8 cellular contexts compared by ENCODE assay signal in genomic region chr6:35601331-35602132, GRCh38.
A peak's percentile ranks its signal among the peaks of the same experiment; 100 is the strongest.
DNase-seq lines count a peak whose midpoint lies in the region; ATAC-seq, FAIRE-seq and TF ChIP-seq lines count a peak whose summit lies in the region.

No MANE protein-coding gene starts in this region.

- intact Hi-C loops in activated naive CD4-positive, alpha-beta T cell treated with anti-CD3 and anti-CD28 coated beads for 36 hours (cut with micrococcal nuclease): loop anchor here (1.0 to 5.0 kb wide), 5 partner anchors 10 to 127 kb away; no protein-coding TSS in a partner anchor
- intact Hi-C loops in pancreas (cut with DNase I): no loop called here
- intact Hi-C loops in vagina (cut with DNase I): loop anchor here (2.0 to 5.0 kb wide), 3 partner anchors 86 to 125 kb away; partner anchors contain the start of genes FKBP5 and TEAD3

- CTCF ChIA-PET in activated naive CD4-positive, alpha-beta T cell treated with anti-CD3 and anti-CD28 coated beads for 36 hours (lab: Charles Lee): interaction anchor here (0.6 to 4.6 kb wide), 11 partner anchors 11 to 137 kb away, joined by 3 to 44 read pairs (median 3); partner anchors contain the start of gene ARMC12

- H3K4me3 ChIP-seq in pancreas (no peak overlapping the region), vagina (peak overlapping the region; percentile 9 to 17)

- peaks cover 79% of the 10 kb centered on the region for H3K4me1 Mint-ChIP-seq in activated naive CD4-positive, alpha-beta T cell treated with anti-CD3 and anti-CD28 coated beads for 36 hours (ENCODE audit: low read depth)

- DNase-seq in Daoy (ENCODE audit: low read depth) (peak; percentile 42), NOMO-1 treated with DMSO at 0.1 percent for 48 hours (lab: John Stamatoyannopoulos, UW; ENCODE audit: unreplicated experiment) (peak; percentile 82), globus pallidus (ENCODE audit: low spot score) (peak; percentile 75), pancreas (no peak), vagina (ENCODE audit: extremely low spot score in 2 of 2) (peak in 1 of 2 donors; percentile 96)
- peak; percentile 78 for DNase-seq in activated naive CD4-positive, alpha-beta T cell treated with anti-CD3 and anti-CD28 coated beads for 36 hours

- H3K27me3 Mint-ChIP-seq in activated naive CD4-positive, alpha-beta T cell treated with anti-CD3 and anti-CD28 coated beads for 36 hours (ENCODE audit: low read depth): no peaks in the 10 kb centered on the region

- TF ChIP-seq POLR2A in vagina (IDR thresholded peaks at IDR 0.05): peak in 1 of 2 donors; percentile 15

- H3K9me3 Mint-ChIP-seq in activated naive CD4-positive, alpha-beta T cell treated with anti-CD3 and anti-CD28 coated beads for 36 hours: no peaks in the 10 kb centered on the region

- H3K27ac ChIP-seq in pancreas (peak overlapping the region; percentile 28 to 71 (median 56)), vagina (peak overlapping the region; percentile 96)

- H3K36me3 ChIP-seq in pancreas (peaks cover 0 to 7% (median 0%) of the 10 kb centered on the region in 3 donors), vagina (peaks cover 0 to 8% of the 10 kb centered on the region in 2 donors)

- peaks cover 35 to 40% (median 37%) of the 10 kb centered on the region in 3 donors for H3K4me1 ChIP-seq in pancreas
- H3K4me1 ChIP-seq in vagina: peaks cover 91% of the 10 kb centered on the region

- 32 to 35% methylated on average over 8 of the region's 8 CpGs for WGBS in pancreas, 2 donors

- ATAC-seq in pancreas: peak; percentile 41 to 75 (median 62)
- no peak for ATAC-seq in GM19023 (IDR thresholded peaks at IDR 0.05; ENCODE audit: unreplicated experiment)
- ATAC-seq in HG02642 (IDR thresholded peaks at IDR 0.05; ENCODE audit: poor library complexity, unreplicated experiment): no peak

- H3K36me3 Mint-ChIP-seq in activated naive CD4-positive, alpha-beta T cell treated with anti-CD3 and anti-CD28 coated beads for 36 hours (ENCODE audit: low read depth): peaks cover 38% of the 10 kb centered on the region

- H3K4me3 Mint-ChIP-seq in activated naive CD4-positive, alpha-beta T cell treated with anti-CD3 and anti-CD28 coated beads for 36 hours: peak overlapping the region; percentile 58

- no peak for FAIRE-seq in pancreas (lab: Jason Lieb, UNC)

- H3K27me3 ChIP-seq in pancreas (no peaks in the 10 kb centered on the region), vagina (no peaks in the 10 kb centered on the region)

- peak overlapping the region; percentile 80 for H3K27ac Mint-ChIP-seq in activated naive CD4-positive, alpha-beta T cell treated with anti-CD3 and anti-CD28 coated beads for 36 hours

- no peaks in the 10 kb centered on the region for H3K9me3 ChIP-seq in pancreas
- H3K9me3 ChIP-seq in vagina: no peaks in the 10 kb centered on the region

- TF ChIP-seq CTCF in pancreas (IDR thresholded peaks at IDR 0.05) (no peak), vagina (IDR thresholded peaks at IDR 0.05) (no peak)

Comparison
In these comparisons a context has a peak if more than half of its experiments do, and no peak if none do; other contexts are left out.
1. DNase-seq: peak in Daoy (single experiment), NOMO-1 treated with DMSO at 0.1 percent for 48 hours (single experiment), activated naive CD4-positive, alpha-beta T cell treated with anti-CD3 and anti-CD28 coated beads for 36 hours (single experiment) and globus pallidus (single experiment); none in pancreas (0 of 6).
2. ATAC-seq: peak in pancreas (4 of 4); none in GM19023 (single experiment) and HG02642 (single experiment).
3. H3K4me3 ChIP-seq: peak in vagina (2 of 2); none in pancreas (0 of 4).
4. intact Hi-C loops: an anchor here in activated naive CD4-positive, alpha-beta T cell treated with anti-CD3 and anti-CD28 coated beads for 36 hours (1.0 to 5.0 kb wide) and vagina (2.0 to 5.0 kb wide); none called in pancreas.